In genomic region chr4:2806392-2807355, GRCh38 we compare ENCODE assay signal across 11 cellular contexts. TPM values are rescaled to one million over a fixed set of nuclear protein-coding genes. Genes with fewer than 3 reads are reported as not detected.
DNase-seq lines count a peak whose midpoint lies in the region; ATAC-seq and TF ChIP-seq lines count a peak whose summit lies in the region.
"Had no signal": no experiment of that assay in that cellular context is flagged by ENCODE, and none has a peak within 500 bp of the region (broad histone marks: within the 10 kb centered on the region; RNA-seq: fewer than 3 reads in every experiment).

No MANE protein-coding gene starts in this region.

- H3K4me3 ChIP-seq in ascending aorta (no peak overlapping the region), right atrium auricular region (no peak overlapping the region), rectal smooth muscle tissue (ENCODE audit: low read length) (peak overlapping the region; percentile 40)
- H3K4me3 ChIP-seq: tibial artery had no signal

- peak overlapping the region; percentile 49 for H3K9ac ChIP-seq in rectal smooth muscle tissue (ENCODE audit: low read length)

- peaks cover 12% of the 10 kb centered on the region for H3K4me1 Mint-ChIP-seq in activated T-helper 1 cell treated with anti-CD3 and anti-CD28 coated beads, Interleukin-12 subunit alpha, Interleukin-12 subunit beta, Interleukin-2, Interleukin-4 antibody, amounts not matched to agents 30 ng/mL and 10 ng/mL and 1 ng/mL, durations not matched to agents 14 hours and 24 hours and 36 hours (ENCODE audit: low read depth)

- H3K36me3 Mint-ChIP-seq in activated T-helper 1 cell treated with anti-CD3 and anti-CD28 coated beads, Interleukin-12 subunit alpha, Interleukin-12 subunit beta, Interleukin-2, Interleukin-4 antibody, amounts not matched to agents 30 ng/mL and 10 ng/mL and 1 ng/mL, durations not matched to agents 14 hours and 24 hours and 36 hours (ENCODE audit: low read depth), result peaks cover 5% of the 10 kb centered on the region

- ATAC-seq in HG03280 (IDR thresholded peaks at IDR 0.05; ENCODE audit: unreplicated experiment), result no peak

- no peaks in the 10 kb centered on the region for H3K27me3 ChIP-seq in ascending aorta
- no peaks in the 10 kb centered on the region for H3K27me3 ChIP-seq in right atrium auricular region
- no peaks in the 10 kb centered on the region for H3K27me3 ChIP-seq in rectal smooth muscle tissue (ENCODE audit: control insufficient read depth, insufficient read depth, low read length)
- H3K27me3 ChIP-seq: brain microvascular endothelial cell, tibial artery had no signal

- no peak for TF ChIP-seq CTCF in ascending aorta (IDR thresholded peaks at IDR 0.05)
- TF ChIP-seq CTCF in right atrium auricular region (IDR thresholded peaks at IDR 0.05), result no peak
- no peak for TF ChIP-seq CTCF in GM10266 (IDR thresholded peaks at IDR 0.05; ENCODE audit: control insufficient read depth, insufficient read depth, low read depth, missing control alignments)

- no peak overlapping the region for H3K4me3 Mint-ChIP-seq in activated T-helper 1 cell treated with anti-CD3 and anti-CD28 coated beads, Interleukin-12 subunit alpha, Interleukin-12 subunit beta, Interleukin-2, Interleukin-4 antibody, amounts not matched to agents 30 ng/mL and 10 ng/mL and 1 ng/mL, durations not matched to agents 14 hours and 24 hours and 36 hours

- no peaks in the 10 kb centered on the region for H3K36me3 ChIP-seq in ascending aorta
- no peaks in the 10 kb centered on the region for H3K36me3 ChIP-seq in right atrium auricular region
- H3K36me3 ChIP-seq in rectal smooth muscle tissue (ENCODE audit: control insufficient read depth, insufficient read depth, low read length), result no peaks in the 10 kb centered on the region
- H3K36me3 ChIP-seq: brain microvascular endothelial cell, tibial artery had no signal

- intact Hi-C loops in ascending aorta (cut with DNase I), result no loop called here
- intact Hi-C loops in activated T-helper 1 cell treated with anti-CD3 and anti-CD28 coated beads, Interleukin-12 subunit alpha, Interleukin-12 subunit beta, Interleukin-2, Interleukin-4 antibody, amounts not matched to agents 30 ng/mL and 10 ng/mL and 1 ng/mL, durations not matched to agents 14 hours and 24 hours and 36 hours (cut with micrococcal nuclease), result no loop called here

- H3K27ac Mint-ChIP-seq in activated T-helper 1 cell treated with anti-CD3 and anti-CD28 coated beads, Interleukin-12 subunit alpha, Interleukin-12 subunit beta, Interleukin-2, Interleukin-4 antibody, amounts not matched to agents 30 ng/mL and 10 ng/mL and 1 ng/mL, durations not matched to agents 14 hours and 24 hours and 36 hours, result no peak overlapping the region

- no peaks in the 10 kb centered on the region for H3K9me3 ChIP-seq in ascending aorta
- no peaks in the 10 kb centered on the region for H3K9me3 ChIP-seq in right atrium auricular region
- H3K9me3 ChIP-seq: tibial artery had no signal

- H3K27me3 Mint-ChIP-seq in activated T-helper 1 cell treated with anti-CD3 and anti-CD28 coated beads, Interleukin-12 subunit alpha, Interleukin-12 subunit beta, Interleukin-2, Interleukin-4 antibody, amounts not matched to agents 30 ng/mL and 10 ng/mL and 1 ng/mL, durations not matched to agents 14 hours and 24 hours and 36 hours (ENCODE audit: insufficient read depth), result no peaks in the 10 kb centered on the region

- peak overlapping the region; percentile 1 to 53 for H3K27ac ChIP-seq in ascending aorta
- peak overlapping the region; percentile 54 to 64 for H3K27ac ChIP-seq in right atrium auricular region
- H3K27ac ChIP-seq in rectal smooth muscle tissue (ENCODE audit: low read depth, low read length), result no peak overlapping the region
- H3K27ac ChIP-seq: brain microvascular endothelial cell had no signal

- peaks cover 7 to 10% of the 10 kb centered on the region in 2 donors for H3K4me1 ChIP-seq in ascending aorta
- H3K4me1 ChIP-seq in right atrium auricular region, result peaks cover 0 to 93% of the 10 kb centered on the region in 2 donors
- H3K4me1 ChIP-seq in rectal smooth muscle tissue (ENCODE audit: control insufficient read depth, insufficient read depth, low read length), result peaks cover 9% of the 10 kb centered on the region

- DNase-seq in GM03348 (ENCODE audit: low spot score) (peak; percentile 59), ascending aorta (ENCODE audit: low spot score in 2 of 2) (no peak), right atrium auricular region (ENCODE audit: low spot score) (no peak), GM10266 (ENCODE audit: extremely low spot score) (no peak)
- DNase-seq in stimulated activated CD4-positive, alpha-beta T cell treated with anti-CD3 and anti-CD28 coated beads, Interleukin-4, amount 100 ng/mL, for 24 hours, result no peak
- DNase-seq in activated T-helper 1 cell treated with anti-CD3 and anti-CD28 coated beads, Interleukin-12 subunit alpha, Interleukin-12 subunit beta, Interleukin-2, Interleukin-4 antibody, amounts not matched to agents 30 ng/mL and 10 ng/mL and 1 ng/mL, durations not matched to agents 14 hours and 24 hours and 36 hours (ENCODE audit: low spot score), result no peak
- DNase-seq: brain microvascular endothelial cell, KG1 had no signal

- H3K9me3 Mint-ChIP-seq in activated T-helper 1 cell treated with anti-CD3 and anti-CD28 coated beads, Interleukin-12 subunit alpha, Interleukin-12 subunit beta, Interleukin-2, Interleukin-4 antibody, amounts not matched to agents 30 ng/mL and 10 ng/mL and 1 ng/mL, durations not matched to agents 14 hours and 24 hours and 36 hours, result no peaks in the 10 kb centered on the region

RNA-seq across cellular contexts. Expression of gene SH3BP2, which starts 13.8 kb away (rescaled TPM):
- total RNA-seq in ascending aorta (70.6 TPM), right atrium auricular region (10 to 100 TPM; 20.1 to 25.2 TPM)
- 96.7 and 99.7 TPM in 2 replicates for total RNA-seq in activated T-helper 1 cell treated with anti-CD3 and anti-CD28 coated beads, Interleukin-12 subunit alpha, Interleukin-12 subunit beta, Interleukin-2, Interleukin-4 antibody, amounts not matched to agents 30 ng/mL and 10 ng/mL and 1 ng/mL, durations not matched to agents 14 hours and 24 hours and 36 hours

RNA-seq across cellular contexts. Expression of gene ADD1, which starts 37.0 kb away (rescaled TPM):
- total RNA-seq in ascending aorta (261 TPM), right atrium auricular region (100 to 1,000 TPM; 171 to 196 TPM)
- total RNA-seq in activated T-helper 1 cell treated with anti-CD3 and anti-CD28 coated beads, Interleukin-12 subunit alpha, Interleukin-12 subunit beta, Interleukin-2, Interleukin-4 antibody, amounts not matched to agents 30 ng/mL and 10 ng/mL and 1 ng/mL, durations not matched to agents 14 hours and 24 hours and 36 hours, result 200 and 203 TPM in 2 replicates

RNA-seq across cellular contexts. Expression of gene TNIP2, which starts 50.5 kb away (rescaled TPM):
- total RNA-seq in ascending aorta (65.6 TPM), right atrium auricular region (10 to 100 TPM; 28.0 to 45.8 TPM)
- total RNA-seq in activated T-helper 1 cell treated with anti-CD3 and anti-CD28 coated beads, Interleukin-12 subunit alpha, Interleukin-12 subunit beta, Interleukin-2, Interleukin-4 antibody, amounts not matched to agents 30 ng/mL and 10 ng/mL and 1 ng/mL, durations not matched to agents 14 hours and 24 hours and 36 hours, result 96.2 and 98.6 TPM in 2 replicates
